In the genomic region with DNA sequence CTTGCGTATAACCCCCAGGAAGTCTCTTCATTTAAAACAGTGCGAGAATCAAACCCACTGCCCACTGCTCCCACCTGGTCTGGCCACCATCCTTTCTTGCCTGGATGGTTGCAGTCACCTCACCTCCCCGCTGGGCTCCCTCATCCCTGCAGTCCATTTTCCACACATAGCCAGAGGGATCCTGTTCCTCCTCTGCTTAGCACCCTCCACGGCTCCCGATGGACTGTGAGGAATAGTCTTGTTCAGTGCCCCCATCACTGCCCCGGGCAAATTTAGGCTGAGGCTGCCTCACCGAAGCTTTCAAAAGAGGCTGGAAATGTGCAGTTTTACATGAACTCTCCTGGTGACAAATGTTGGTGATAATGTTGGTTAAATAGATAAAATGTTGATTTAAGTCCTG, we compare ENCODE assay signal across 6 cellular contexts. TPM values are rescaled to one million over a fixed set of nuclear protein-coding genes. Genes with fewer than 3 reads are reported as not detected.
"Had no signal": no experiment of that assay in that cellular context is flagged by ENCODE, and none has a peak within 500 bp of the region (broad histone marks: within the 10 kb centered on the region; RNA-seq: fewer than 3 reads in every experiment).

No MANE protein-coding gene starts in this region.

- H3K27ac Mint-ChIP-seq: HFFc6 had no signal

- DNase-seq: GM23248, GOT3, HFFc6, IMR-90 had no signal

- H3K9ac ChIP-seq: GM23248 had no signal

- H3K9me3 Mint-ChIP-seq: HFFc6 had no signal

- H3K36me3 ChIP-seq: HAP-1 had no signal

- H3K27ac ChIP-seq: GM23248 had no signal

- H3K9me3 ChIP-seq: HAP-1 had no signal

- H2AFZ ChIP-seq: GM23248 had no signal

- H3K4me3 ChIP-seq: GM23248, HAP-1 had no signal

- H3K4me3 Mint-ChIP-seq: HFFc6 had no signal

- H3K4me1 ChIP-seq: HAP-1 had no signal

RNA-seq across cellular contexts. Expression of gene KCNG1, which starts 17.7 kb away (rescaled TPM):
- total RNA-seq: HT-29 had no signal
